ENCODE assay signal across 24 cellular contexts in the genomic region with DNA sequence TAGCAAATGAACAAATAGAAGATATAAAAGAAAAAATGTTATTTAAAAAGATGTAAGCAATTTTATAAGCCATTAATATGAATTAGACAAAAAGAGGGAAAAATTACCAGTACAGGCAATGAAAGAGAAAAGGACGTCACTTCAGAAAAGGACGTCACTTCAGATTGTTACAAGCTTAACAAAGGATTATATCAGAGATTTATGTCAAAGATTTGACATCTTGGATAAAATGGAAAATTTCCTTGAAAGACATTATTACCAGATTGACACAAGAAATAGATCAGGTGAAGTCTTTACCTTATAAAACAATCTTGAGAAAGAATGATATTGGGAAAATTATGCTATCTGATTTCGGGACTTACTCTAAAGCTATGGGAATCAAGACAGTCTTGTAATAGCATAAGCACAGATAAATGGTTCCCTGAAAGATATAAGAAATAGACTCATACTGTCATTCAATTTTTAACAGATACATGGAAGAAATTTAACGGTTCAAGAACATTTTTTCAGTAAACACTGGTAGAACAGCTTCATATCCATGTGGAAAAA.
"Had no signal": no experiment of that assay in that cellular context is flagged by ENCODE, and none has a peak within 500 bp of the region (broad histone marks: within the 10 kb centered on the region; RNA-seq: fewer than 3 reads in every experiment).

No MANE protein-coding gene starts in this region.

- H3K4me1 ChIP-seq: colonic mucosa, esophagus muscularis mucosa, esophagus squamous epithelium, foreskin keratinocyte, gastrocnemius medialis, gastroesophageal sphincter, heart left ventricle, heart right ventricle had no signal

- H3K9me3 ChIP-seq: colonic mucosa, esophagus muscularis mucosa, esophagus squamous epithelium, gastrocnemius medialis, gastroesophageal sphincter had no signal

- DNase-seq: colonic mucosa; cortex of kidney; dermis blood vessel endothelial cell; dorsolateral prefrontal cortex; effector CD4-positive, alpha-beta T cell; effector CD8-positive, alpha-beta T cell; effector memory CD4-positive, alpha-beta T cell; effector memory CD8-positive, alpha-beta T cell; endodermal cell; esophagus squamous epithelium; foreskin fibroblast; foreskin keratinocyte; foreskin melanocyte; gastrocnemius medialis; glutamatergic neuron; head of caudate nucleus; heart left ventricle; heart right ventricle had no signal

- H3K36me3 ChIP-seq: colonic mucosa, esophagus muscularis mucosa, esophagus squamous epithelium, gastrocnemius medialis, gastroesophageal sphincter, heart left ventricle, heart right ventricle had no signal

- H3K27me3 ChIP-seq: colonic mucosa, dorsolateral prefrontal cortex, esophagus muscularis mucosa, esophagus squamous epithelium, foreskin keratinocyte, gastrocnemius medialis, gastroesophageal sphincter, heart left ventricle, heart right ventricle had no signal

- H3K27ac ChIP-seq: colonic mucosa, coronary artery, dorsolateral prefrontal cortex, epithelial cell of prostate, esophagus muscularis mucosa, esophagus squamous epithelium, foreskin keratinocyte, gastrocnemius medialis, gastroesophageal sphincter, heart left ventricle, heart right ventricle had no signal

- H3K4me3 ChIP-seq: colonic mucosa, coronary artery, dorsolateral prefrontal cortex, esophagus muscularis mucosa, esophagus squamous epithelium, gastrocnemius medialis, gastroesophageal sphincter, heart left ventricle, heart right ventricle had no signal

- ATAC-seq: effector memory CD8-positive, alpha-beta T cell; esophagus mucosa; foreskin keratinocyte; gastrocnemius medialis; gastroesophageal sphincter; heart left ventricle; heart right ventricle had no signal

- FAIRE-seq: endothelial cell of umbilical vein had no signal
